ENCODE assay signal across 16 cellular contexts in the genomic region with DNA sequence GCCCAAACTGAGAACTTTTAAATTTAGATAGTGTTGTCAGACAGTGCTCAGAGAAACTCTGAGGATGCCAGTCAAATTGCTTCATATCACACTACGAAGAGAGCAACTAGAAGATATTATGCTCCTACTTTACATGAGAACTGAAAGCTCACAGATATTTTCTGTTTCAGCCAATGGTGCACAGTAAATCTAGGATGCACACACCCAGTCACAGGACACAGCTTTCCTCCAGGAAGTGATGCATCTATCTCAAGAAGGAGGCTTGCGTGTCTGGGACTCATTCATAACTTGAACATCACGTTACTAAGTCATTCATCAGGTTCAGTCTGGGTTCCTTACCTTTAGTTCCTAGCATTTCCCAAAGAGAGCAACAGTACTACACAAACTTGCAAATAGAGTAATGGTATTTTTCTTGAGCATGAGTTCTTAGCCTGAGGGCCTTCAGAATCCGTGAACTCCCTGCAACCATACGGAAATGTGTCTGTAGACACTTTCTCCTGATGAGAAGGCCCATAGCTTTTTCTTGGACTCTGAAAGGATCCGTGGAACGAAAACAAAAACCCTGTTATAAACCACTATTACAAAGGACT. TPM values are rescaled to one million over a fixed set of nuclear protein-coding genes. Genes with fewer than 3 reads are reported as not detected.
DNase-seq lines count a peak whose midpoint lies in the region; ATAC-seq, FAIRE-seq and TF ChIP-seq lines count a peak whose summit lies in the region.
"Had no signal": no experiment of that assay in that cellular context is flagged by ENCODE, and none has a peak within 500 bp of the region (broad histone marks: within the 10 kb centered on the region; RNA-seq: fewer than 3 reads in every experiment).

No MANE protein-coding gene starts in this region.

- H2AK9ac ChIP-seq in IMR-90 (replicated peaks; ENCODE audit: low read depth, low read length, poor library complexity): no peak overlapping the region

- H3K56ac ChIP-seq in IMR-90 (ENCODE audit: extremely low read depth, insufficient read depth, low read length): no peak overlapping the region

- no peaks in the 10 kb centered on the region for H3K9me2 ChIP-seq in GM23248 (ENCODE audit: insufficient read depth)

- H3K27ac ChIP-seq in GM23248 (peak overlapping the region; percentile 90), IMR-90 (ENCODE audit: insufficient read depth, low read length) (no peak overlapping the region), keratinocyte (ENCODE audit: control insufficient read depth, insufficient read depth, low read length) (peak overlapping the region; percentile 22)
- H3K27ac ChIP-seq: gastroesophageal sphincter had no signal

- H3K4me1 ChIP-seq in GM23248 (ENCODE audit: insufficient read depth) (peaks cover 26% of the 10 kb centered on the region), IMR-90 (ENCODE audit: control insufficient read depth, insufficient read depth, low read length) (peaks cover 45% of the 10 kb centered on the region), keratinocyte (ENCODE audit: control insufficient read depth, extremely low read depth, insufficient read depth, low read length) (peaks cover 18% of the 10 kb centered on the region), BE2C (peaks cover 18% of the 10 kb centered on the region)

- no peaks in the 10 kb centered on the region for H3K36me3 Mint-ChIP-seq in activated CD4-positive, alpha-beta memory T cell treated with anti-CD3 and anti-CD28 coated beads, Interleukin-2, amount 10 ng/mL, durations not matched to agents 7 days and 5 days (ENCODE audit: low read depth)
- H3K36me3 Mint-ChIP-seq in type B pancreatic cell: peaks cover 9% of the 10 kb centered on the region
- H3K36me3 Mint-ChIP-seq: CD4-positive, CD25-positive, alpha-beta regulatory T cell had no signal

- intact Hi-C loops in IMR-90 (cut with micrococcal nuclease): no loop called here

- peak; percentile 68 for FAIRE-seq in keratinocyte (lab: Jason Lieb, UNC)
- FAIRE-seq: TTC549 had no signal

- H3K18ac ChIP-seq in IMR-90 (ENCODE audit: low read depth, low read length): no peak overlapping the region

- peaks cover 16% of the 10 kb centered on the region for H3F3A ChIP-seq in GM23248 (ENCODE audit: insufficient read depth)

- TF ChIP-seq RAD21 in IMR-90 (IDR thresholded peaks at IDR 0.05; ENCODE audit: low read length): no peak

- H2BK20ac ChIP-seq in IMR-90 (ENCODE audit: low read depth, low read length): no peak overlapping the region

- BruUV-seq in IMR-90 (replicated peaks; lab: Mats Ljungman, UMichigan): no TSS peak

- H4K8ac ChIP-seq in IMR-90 (ENCODE audit: low read depth in 2 of 2, low read length in 2 of 2): no peak overlapping the region

- 71 to 72% methylated on average over 7 of the region's 7 CpGs for WGBS in GM23248 (ENCODE audit: low coverage in 1 of 2, low lambda C conversion rate in 2 of 2, missing lambda C conversion rate in 2 of 2), 2 experiments
- no CpG with 5 or more reads among the region's 7 CpGs for WGBS in IMR-90 (ENCODE audit: extremely low coverage in 2 of 2, insufficient read length in 1 of 2), 2 experiments

- H4K20me1 ChIP-seq in GM23248 (ENCODE audit: insufficient read depth) (no peaks in the 10 kb centered on the region), IMR-90 (ENCODE audit: insufficient read depth, low read length) (peaks cover 68% of the 10 kb centered on the region), keratinocyte (ENCODE audit: control insufficient read depth, extremely low read depth, insufficient read depth, low read length) (peaks cover 3% of the 10 kb centered on the region)

- no peaks in the 10 kb centered on the region for H3K9me3 Mint-ChIP-seq in activated CD4-positive, alpha-beta memory T cell treated with anti-CD3 and anti-CD28 coated beads, Interleukin-2, amount 10 ng/mL, durations not matched to agents 7 days and 5 days
- H3K9me3 Mint-ChIP-seq in type B pancreatic cell: no peaks in the 10 kb centered on the region
- H3K9me3 Mint-ChIP-seq: CD4-positive, CD25-positive, alpha-beta regulatory T cell had no signal

- H3K9me1 ChIP-seq in IMR-90 (ENCODE audit: insufficient read depth, low read length) (peaks cover 42% of the 10 kb centered on the region), keratinocyte (ENCODE audit: control insufficient read depth, extremely low read depth, insufficient read depth, low read length) (no peaks in the 10 kb centered on the region)

- in situ Hi-C loops in GM23248 (cut with MboI) (no loop called here), IMR-90 (cut with MboI; ENCODE audit: low sequenced_read_pairs) (no loop called here)

- H3K79me2 ChIP-seq in GM23248 (ENCODE audit: insufficient read depth): peaks cover 100% of the 10 kb centered on the region
- peaks cover 37% of the 10 kb centered on the region for H3K79me2 ChIP-seq in keratinocyte (ENCODE audit: control insufficient read depth, insufficient read depth, low read length)

- H3K9ac ChIP-seq in GM23248 (peak overlapping the region; percentile 65), IMR-90 (ENCODE audit: low read depth, low read length) (no peak overlapping the region), keratinocyte (ENCODE audit: control insufficient read depth, extremely low read depth, insufficient read depth, low read length) (no peak overlapping the region)

- POLR2A ChIA-PET in IMR-90 (lab: Charles Lee; ENCODE audit: unreplicated experiment): no interaction called here
- POLR2A ChIA-PET in activated CD4-positive, alpha-beta memory T cell treated with anti-CD3 and anti-CD28 coated beads, Interleukin-2, amount 10 ng/mL, durations not matched to agents 7 days and 5 days (lab: Charles Lee): no interaction called here

- H3K4me3 ChIP-seq in GM23248 (no peak overlapping the region), IMR-90 (ENCODE audit: insufficient read depth, low read depth, low read length) (no peak overlapping the region), keratinocyte (ENCODE audit: control insufficient read depth in 2 of 3, extremely low read depth in 1 of 3, insufficient read depth in 2 of 3, low read depth in 1 of 3, low read length in 3 of 3) (no peak overlapping the region), BE2C (ENCODE audit: low read depth, low read length) (no peak overlapping the region)
- H3K4me3 ChIP-seq: gastroesophageal sphincter had no signal

- no peaks in the 10 kb centered on the region for H3K9me3 ChIP-seq in GM23248 (ENCODE audit: low read depth)
- H3K9me3 ChIP-seq in IMR-90 (ENCODE audit: control insufficient read depth, insufficient read depth, low read length): no peaks in the 10 kb centered on the region
- H3K9me3 ChIP-seq in keratinocyte (ENCODE audit: control insufficient read depth, low read depth, low read length): no peaks in the 10 kb centered on the region
- no peaks in the 10 kb centered on the region for H3K9me3 ChIP-seq in BE2C
- H3K9me3 ChIP-seq: gastroesophageal sphincter had no signal

- no peak overlapping the region for H4K5ac ChIP-seq in IMR-90 (ENCODE audit: low read depth, low read length)

- no peak for TF ChIP-seq POLR2A in IMR-90 (IDR thresholded peaks at IDR 0.05; ENCODE audit: low read depth, low read length)

- H3K4ac ChIP-seq in IMR-90 (ENCODE audit: low read depth, low read length): peak overlapping the region; percentile 13; the same call in 1 of the 2 replicates

- peak overlapping the region; percentile 56; the same call in 1 of the 2 replicates for H3K23ac ChIP-seq in IMR-90 (ENCODE audit: low read depth, low read length)

- peak overlapping the region; percentile 2 for H2BK5ac ChIP-seq in IMR-90 (ENCODE audit: low read depth, low read length, poor library complexity, severe bottlenecking)

- H4K91ac ChIP-seq in IMR-90 (ENCODE audit: insufficient read depth, low read depth, low read length): 0 out of 2 replicates have a peak overlapping the region, but pooled peaks have one; percentile 10

- dilution Hi-C loops in IMR-90 (cut with HindIII; ENCODE audit: low sequenced_read_pairs, unreplicated experiment): no loop called here
- dilution Hi-C loops in keratinocyte (cut with MboI; ENCODE audit: extremely low pct_ligation_motif_present, low sequenced_read_pairs): no loop called here

- H3K4me2 ChIP-seq in GM23248 (ENCODE audit: unreplicated experiment) (peak overlapping the region; percentile 60), IMR-90 (ENCODE audit: low read depth, low read length) (peak overlapping the region; percentile 55; the same call in 1 of the 2 replicates), keratinocyte (ENCODE audit: control insufficient read depth, extremely low read depth, insufficient read depth, low read depth, low read length) (no peak overlapping the region)

- CTCF ChIA-PET in IMR-90 (lab: Yijun Ruan, JAX): interaction anchor here (1.0 to 1.2 kb wide), 2 partner anchors 11 to 13 kb away, joined by 3 to 4 read pairs; a partner anchor contains a TSS
- CTCF ChIA-PET in activated CD4-positive, alpha-beta memory T cell treated with anti-CD3 and anti-CD28 coated beads, Interleukin-2, amount 10 ng/mL, durations not matched to agents 7 days and 5 days (lab: Charles Lee): interaction anchor here (1.2 kb wide), 1 partner anchor 24 kb away, joined by 3 read pairs; no protein-coding TSS in a partner anchor

- H2AFZ ChIP-seq in GM23248: no peak overlapping the region
- no peak overlapping the region for H2AFZ ChIP-seq in IMR-90 (replicated peaks; ENCODE audit: low read length, poor library complexity)
- no peak overlapping the region for H2AFZ ChIP-seq in keratinocyte (ENCODE audit: control insufficient read depth, low read length)

- no peak overlapping the region for H3K27ac Mint-ChIP-seq in activated CD4-positive, alpha-beta memory T cell treated with anti-CD3 and anti-CD28 coated beads, Interleukin-2, amount 10 ng/mL, durations not matched to agents 7 days and 5 days
- H3K27ac Mint-ChIP-seq in type B pancreatic cell: no peak overlapping the region
- H3K27ac Mint-ChIP-seq: CD4-positive, CD25-positive, alpha-beta regulatory T cell had no signal

- peaks cover 42% of the 10 kb centered on the region for H3K27me3 Mint-ChIP-seq in activated CD4-positive, alpha-beta memory T cell treated with anti-CD3 and anti-CD28 coated beads, Interleukin-2, amount 10 ng/mL, durations not matched to agents 7 days and 5 days
- H3K27me3 Mint-ChIP-seq in type B pancreatic cell: no peaks in the 10 kb centered on the region

- H2AK5ac ChIP-seq in IMR-90 (ENCODE audit: low read depth, low read length): no peak overlapping the region; the same call in 1 of the 2 replicates

- DNase-seq in GM23248 (peak; percentile 87), IMR-90 (peak; percentile 64), keratinocyte (ENCODE audit: low read depth, low spot score) (no peak), type B pancreatic cell (ENCODE audit: extremely low spot score, unreplicated experiment) (no peak), BE2C (no peak)
- DNase-seq in activated CD4-positive, alpha-beta memory T cell treated with anti-CD3 and anti-CD28 coated beads, Interleukin-2, amount 10 ng/mL, durations not matched to agents 7 days and 5 days: no peak
- no peak for DNase-seq in central memory CD4-positive, alpha-beta T cell
- DNase-seq: activated T-cell treated with anti-CD3 and anti-CD28 coated beads, Interleukin-2, amount 50 U/mL, for 1 hour; caudate nucleus; CD4-positive, CD25-positive, alpha-beta regulatory T cell; mammary epithelial cell; NCI-H1930; PC-3 had no signal

- peaks cover 41 to 85% of the 10 kb centered on the region in 2 experiments for H3K79me1 ChIP-seq in IMR-90 (ENCODE audit: low read depth in 1 of 2, low read length in 2 of 2)

- H3K4me1 Mint-ChIP-seq in activated CD4-positive, alpha-beta memory T cell treated with anti-CD3 and anti-CD28 coated beads, Interleukin-2, amount 10 ng/mL, durations not matched to agents 7 days and 5 days: peaks cover 1% of the 10 kb centered on the region
- H3K4me1 Mint-ChIP-seq in type B pancreatic cell (ENCODE audit: unreplicated experiment): peaks cover 24% of the 10 kb centered on the region
- H3K4me1 Mint-ChIP-seq: CD4-positive, CD25-positive, alpha-beta regulatory T cell had no signal

- no peak overlapping the region for H3K14ac ChIP-seq in IMR-90 (replicated peaks; ENCODE audit: low read depth, low read length)

- ATAC-seq in GM18511 (IDR thresholded peaks at IDR 0.05; ENCODE audit: unreplicated experiment) (peak; percentile 49), IMR-90 (ENCODE audit: low read depth) (no peak)
- ATAC-seq: gastroesophageal sphincter, PC-3 had no signal

- TF ChIP-seq CTCF in IMR-90 (conservative IDR thresholded peaks at IDR 0.05; ENCODE audit: low read depth, low read length) (no peak), keratinocyte (optimal IDR thresholded peaks at IDR 0.05 in 1 of 3, IDR thresholded peaks at IDR 0.05 in 1 of 3, conservative IDR thresholded peaks at IDR 0.05 in 1 of 3; ENCODE audit: extremely low read depth in 1 of 3, insufficient read depth in 2 of 3, low read length in 3 of 3) (no peak), type B pancreatic cell (conservative IDR thresholded peaks at IDR 0.05) (no peak), BE2C (IDR thresholded peaks at IDR 0.05; ENCODE audit: low read depth, low read length) (no peak)

- no peaks in the 10 kb centered on the region for H3K36me3 ChIP-seq in GM23248 (ENCODE audit: low read depth)
- peaks cover 5% of the 10 kb centered on the region for H3K36me3 ChIP-seq in IMR-90 (ENCODE audit: control insufficient read depth, insufficient read depth, low read length)
- peaks cover 1 to 2% of the 10 kb centered on the region in 2 experiments for H3K36me3 ChIP-seq in keratinocyte (ENCODE audit: control insufficient read depth in 2 of 2, extremely low read depth in 1 of 2, insufficient read depth in 2 of 2, low read length in 2 of 2)
- no peaks in the 10 kb centered on the region for H3K36me3 ChIP-seq in BE2C
- H3K36me3 ChIP-seq: gastroesophageal sphincter had no signal

- H2BK15ac ChIP-seq in IMR-90 (ENCODE audit: low read depth, low read length): 0 out of 3 replicates have a peak overlapping the region, but pooled peaks have one; percentile 24

- H3K27me3 ChIP-seq in GM23248 (replicated peaks; ENCODE audit: insufficient read depth) (no peaks in the 10 kb centered on the region), IMR-90 (ENCODE audit: control insufficient read depth, insufficient read depth, low read length) (no peaks in the 10 kb centered on the region), keratinocyte (ENCODE audit: control insufficient read depth, extremely low read depth, insufficient read depth, low read length) (no peaks in the 10 kb centered on the region), BE2C (no peaks in the 10 kb centered on the region)
- H3K27me3 ChIP-seq: gastroesophageal sphincter had no signal

- H3K4me3 Mint-ChIP-seq in activated CD4-positive, alpha-beta memory T cell treated with anti-CD3 and anti-CD28 coated beads, Interleukin-2, amount 10 ng/mL, durations not matched to agents 7 days and 5 days: no peak overlapping the region
- no peak overlapping the region for H3K4me3 Mint-ChIP-seq in type B pancreatic cell
- H3K4me3 Mint-ChIP-seq: CD4-positive, CD25-positive, alpha-beta regulatory T cell had no signal

- H2BK120ac ChIP-seq in IMR-90 (ENCODE audit: low read depth, low read length): no peak overlapping the region

RNA-seq across cellular contexts. Expression of a gene that starts 12.2 kb away (rescaled TPM):
- 8.5 and 9.1 TPM in 2 replicates for total RNA-seq in GM23248 (2014; rRNA removed; shearing (Covaris generic))
- polyA plus RNA-seq in GM23248 (2016; fragmentation: Nextera tagmentation; extraction: Ambion mirVana) (0.55 and 0.71 TPM in 2 replicates), IMR-90 (2012; rRNA removed) (5.7 and 6.2 TPM in 2 replicates), keratinocyte (3.3 to 4.7 TPM (median 4.0 TPM) in 3 replicates)
- total RNA-seq in IMR-90 (2012; rRNA removed) (10.2 and 14.4 TPM in 2 replicates), type B pancreatic cell (ENCODE audit: low replicate concordance) (9.9 and 11.8 TPM in 2 replicates)
- 1.9 and 2.6 TPM in 2 replicates for polyA plus RNA-seq in IMR-90 (2012; cell fraction: cytosol; rRNA removed)
- 6.9 and 8.3 TPM in 2 replicates for polyA plus RNA-seq in IMR-90 (2012; cell fraction: nucleus; rRNA removed; ENCODE audit: low replicate concordance)
- polyA plus RNA-seq in keratinocyte (2011; ENCODE audit: low read depth): 0.92 TPM
- polyA plus RNA-seq in keratinocyte (2011; cell fraction: cytosol; rRNA removed): 2.4 and 3.8 TPM in 2 replicates
- 7.7 and 10.0 TPM in 2 replicates for polyA plus RNA-seq in keratinocyte (2011; cell fraction: nucleus; rRNA removed)
- polyA plus RNA-seq in keratinocyte (2012; ENCODE audit: low replicate concordance): 2.2 and 4.6 TPM in 2 replicates
- 2.0 to 6.8 TPM (median 4.9 TPM) in 3 replicates for polyA minus RNA-seq in keratinocyte
- 6.9 TPM for polyA minus RNA-seq in keratinocyte (2011; cell fraction: cytosol; rRNA and poly(A)+ RNA removed)
- 10.4 and 13.7 TPM in 2 replicates for polyA minus RNA-seq in keratinocyte (2011; cell fraction: nucleus; rRNA and poly(A)+ RNA removed)
- under 1 TPM; 0.13 to 0.15 TPM for total RNA-seq in activated CD4-positive, alpha-beta memory T cell treated with anti-CD3 and anti-CD28 coated beads, Interleukin-2, amount 10 ng/mL, durations not matched to agents 7 days and 5 days
- 6.4 TPM for polyA plus RNA-seq in BE2C (2012; ENCODE audit: insufficient read depth, insufficient read length, low read depth)
- total RNA-seq: CD4-positive, CD25-positive, alpha-beta regulatory T cell had no signal
- polyA plus RNA-seq: CD4-positive, CD25-positive, alpha-beta regulatory T cell had no signal

Comparison
In these comparisons a context has a peak if more than half of its experiments do, and no peak if none do; other contexts are left out.
1. DNase-seq: peak in GM23248 (single experiment) and IMR-90 (single experiment); none in keratinocyte (single experiment), activated CD4-positive, alpha-beta memory T cell treated with anti-CD3 and anti-CD28 coated beads, Interleukin-2, amount 10 ng/mL, durations not matched to agents 7 days and 5 days (single experiment), type B pancreatic cell (single experiment), BE2C (single experiment) and central memory CD4-positive, alpha-beta T cell (single experiment).